In genomic region chr3:9142346-9142745, GRCh38 we compare ENCODE assay signal across 16 cellular contexts.
DNase-seq lines count a peak whose midpoint lies in the region; ATAC-seq and TF ChIP-seq lines count a peak whose summit lies in the region.
"Had no signal": no experiment of that assay in that cellular context is flagged by ENCODE, and none has a peak within 500 bp of the region (broad histone marks: within the 10 kb centered on the region; RNA-seq: fewer than 3 reads in every experiment).

No MANE protein-coding gene starts in this region.

- TF ChIP-seq CTCF in prostate gland (IDR thresholded peaks at IDR 0.05): no peak

- H3K9me3 ChIP-seq in prostate gland: no peaks in the 10 kb centered on the region
- H3K9me3 ChIP-seq: vagina had no signal

- 5% methylated on average over 4 of the region's 4 CpGs for WGBS in prostate gland

- no peak overlapping the region for H3K4me3 ChIP-seq in prostate gland
- H3K4me3 ChIP-seq: smooth muscle cell, stomach, vagina had no signal

- no peak for TF ChIP-seq POLR2A in prostate gland (IDR thresholded peaks at IDR 0.05)

- H3K36me3 ChIP-seq in prostate gland: no peaks in the 10 kb centered on the region
- H3K36me3 ChIP-seq: stomach, vagina had no signal

- intact Hi-C loops in prostate gland (cut with DNase I): loop anchor here (5.0 kb wide), 1 partner anchor 105 kb away; the partner anchor contains the start of gene SRGAP3

- ATAC-seq in HG02798 (IDR thresholded peaks at IDR 0.05; ENCODE audit: poor library complexity, unreplicated experiment): no peak
- ATAC-seq: activated T-helper 17 cell treated with anti-CD3 and anti-CD28 coated beads, Interleukin-2, amount 50 U/mL, for 72 hours had no signal

- H3K4me1 ChIP-seq in prostate gland (replicated peaks): no peaks in the 10 kb centered on the region

- peak; percentile 61 for DNase-seq in NCI-H2171 treated with DMSO at 0.1 percent for 48 hours (lab: John Stamatoyannopoulos, UW)
- DNase-seq in NCI-H2171 (lab: John Stamatoyannopoulos, UW): no peak
- DNase-seq in NCI-H2107 treated with DMSO at 0.1 percent for 48 hours (lab: John Stamatoyannopoulos, UW; ENCODE audit: unreplicated experiment): peak; percentile 82
- DNase-seq in cerebellar cortex (ENCODE audit: low spot score): peak; percentile 80
- DNase-seq in prostate gland (ENCODE audit: low spot score): peak; percentile 74
- DNase-seq in stimulated activated CD4-positive, alpha-beta T cell treated with anti-CD3 and anti-CD28 coated beads, Interleukin-1b, Interleukin-23, amount 100 ng/mL, for 48 hours: no peak
- no peak for DNase-seq in NCI-H1694 (lab: John Stamatoyannopoulos, UW)
- DNase-seq: ACHN; activated CD4-positive, alpha-beta T cell treated with anti-CD3 and anti-CD28 coated beads, Interleukin-2, amount 50 U/mL, for 48 hours; aorta; SIG-M5; stomach had no signal

- H3K27ac ChIP-seq in prostate gland: peak overlapping the region in 1 of 2 donors; percentile 21
- H3K27ac ChIP-seq: vagina had no signal

- peaks cover 2% of the 10 kb centered on the region for H3K27me3 ChIP-seq in prostate gland (replicated peaks; ENCODE audit: insufficient read depth)
- H3K27me3 ChIP-seq: stomach, vagina had no signal

Comparison
In these comparisons a context has a peak if more than half of its experiments do, and no peak if none do; other contexts are left out.
1. DNase-seq: peak in NCI-H2171 treated with DMSO at 0.1 percent for 48 hours (single experiment), NCI-H2107 treated with DMSO at 0.1 percent for 48 hours (single experiment), cerebellar cortex (single experiment) and prostate gland (single experiment); none in NCI-H2171 (single experiment), stimulated activated CD4-positive, alpha-beta T cell treated with anti-CD3 and anti-CD28 coated beads, Interleukin-1b, Interleukin-23, amount 100 ng/mL, for 48 hours (single experiment) and NCI-H1694 (single experiment).